Comparison of ENCODE assay signal across 8 cellular contexts in genomic region chr10:102064503-102064867, GRCh38. TPM values are rescaled to one million over a fixed set of nuclear protein-coding genes. Genes with fewer than 3 reads are reported as not detected.
DNase-seq lines count a peak whose midpoint lies in the region; TF ChIP-seq lines count a peak whose summit lies in the region.

No MANE protein-coding gene starts in this region.

- WGBS in neuronal stem cell (ENCODE audit: extremely low coverage in 2 of 2, insufficient read length in 2 of 2, insufficient replicate concordance in 1 of 2), 2 donors, result no CpG with 5 or more reads among the region's 2 CpGs

- H3K79me1 ChIP-seq in neuronal stem cell (ENCODE audit: low read depth, low read length), result peaks cover 3% of the 10 kb centered on the region

- no peak overlapping the region for H3K4ac ChIP-seq in neuronal stem cell (ENCODE audit: low read length)

- no peak for TF ChIP-seq CTCF in C4-2B (conservative IDR thresholded peaks at IDR 0.05)
- no peak for TF ChIP-seq CTCF in dorsolateral prefrontal cortex (IDR thresholded peaks at IDR 0.05 in 54 of 56, conservative IDR thresholded peaks at IDR 0.05 in 2 of 56; ENCODE audit: low read depth in 1 of 56, partially characterized antibody in 56 of 56)

- H4K91ac ChIP-seq in neuronal stem cell (ENCODE audit: low read depth, low read length, poor library complexity), result no peak overlapping the region

- H3K18ac ChIP-seq in neuronal stem cell (ENCODE audit: low read length), result no peak overlapping the region

- peak overlapping the region; percentile 71 for H3K4me3 ChIP-seq in MG63
- H3K4me3 ChIP-seq in dorsolateral prefrontal cortex, result peak overlapping the region in 58 of 59 donors; percentile 49 to 98 (median 90)
- peak overlapping the region in 1 of 2 donors; percentile 87 for H3K4me3 ChIP-seq in neuronal stem cell (ENCODE audit: low read length in 2 of 2)

- H4K8ac ChIP-seq in neuronal stem cell (ENCODE audit: low read depth, low read length), result no peak overlapping the region

- no peak overlapping the region for H3K9ac ChIP-seq in neuronal stem cell (ENCODE audit: low read depth, low read length, poor library complexity)

- intact Hi-C loops in dorsolateral prefrontal cortex (cut with DNase I), result loop anchor here in 1 of 2 donors (2.0 kb wide), 1 partner anchor 56 kb away; the partner anchor contains the start of gene LDB1

- H2BK12ac ChIP-seq in neuronal stem cell (ENCODE audit: low read length), result no peak overlapping the region

- H3K27ac ChIP-seq in C4-2B, result peak overlapping the region; percentile 98
- H3K27ac ChIP-seq in dorsolateral prefrontal cortex, result peak overlapping the region in 55 of 59 donors; percentile 1 to 94 (median 85)
- no peak overlapping the region for H3K27ac ChIP-seq in neuronal stem cell (replicated peaks; ENCODE audit: low read length)

- peak overlapping the region; percentile 82 for H3K4me2 ChIP-seq in neuronal stem cell (ENCODE audit: insufficient read depth, low read length, poor library complexity, severe bottlenecking)

- H2BK5ac ChIP-seq in neuronal stem cell (ENCODE audit: low read length), result no peak overlapping the region

- H3K14ac ChIP-seq in neuronal stem cell (ENCODE audit: low read length), result no peak overlapping the region

- no peaks in the 10 kb centered on the region for H3K9me3 ChIP-seq in MG63
- no peaks in the 10 kb centered on the region for H3K9me3 ChIP-seq in neuronal stem cell (replicated peaks in 1 of 2; ENCODE audit: control insufficient read depth in 2 of 2, insufficient read depth in 1 of 2, low read depth in 1 of 2, low read length in 2 of 2)

- H3K27me3 ChIP-seq in MG63 (no peaks in the 10 kb centered on the region), dorsolateral prefrontal cortex (no peaks in the 10 kb centered on the region), neuronal stem cell (ENCODE audit: control insufficient read depth in 3 of 3, insufficient read depth in 3 of 3, low read depth in 1 of 3, low read length in 3 of 3) (peaks cover 0 to 12% (median 0%) of the 10 kb centered on the region in 3 experiments)

- H3K36me3 ChIP-seq in MG63 (peaks cover 12% of the 10 kb centered on the region), neuronal stem cell (replicated peaks in 1 of 2; ENCODE audit: control insufficient read depth in 2 of 2, insufficient read depth in 2 of 2, low read length in 2 of 2) (peaks cover 5 to 29% of the 10 kb centered on the region in 2 donors)

- no peak overlapping the region for H2BK15ac ChIP-seq in neuronal stem cell (ENCODE audit: low read length)

- H3K4me1 ChIP-seq in neuronal stem cell (ENCODE audit: control insufficient read depth in 2 of 2, insufficient read depth in 1 of 2, low read depth in 1 of 2, low read length in 2 of 2), result peaks cover 5 to 8% of the 10 kb centered on the region in 2 donors

- H2AFZ ChIP-seq in neuronal stem cell (ENCODE audit: low read length), result peak overlapping the region; percentile 94

- no peak overlapping the region for H2AK5ac ChIP-seq in neuronal stem cell (ENCODE audit: low read depth, low read length)

- H2BK120ac ChIP-seq in neuronal stem cell (ENCODE audit: low read depth, low read length), result no peak overlapping the region

- H3K23ac ChIP-seq in neuronal stem cell (ENCODE audit: low read depth, low read length, poor library complexity), result no peak overlapping the region

- no peak for DNase-seq in MG63
- no peak for DNase-seq in dorsolateral prefrontal cortex
- no peak for DNase-seq in neuronal stem cell (ENCODE audit: low spot score)
- DNase-seq in NCI-H69 (lab: John Stamatoyannopoulos, UW), result no peak
- DNase-seq in cerebellar nuclear complex (lab: John Stamatoyannopoulos, UW), result no peak
- no peak for DNase-seq in DMS79 treated with DMSO at 0.1 percent for 48 hours (lab: John Stamatoyannopoulos, UW)
- no peak for DNase-seq in stimulated activated CD4-positive, alpha-beta T cell treated with anti-CD3 and anti-CD28 coated beads, Interleukin-4, amount 100 ng/mL, for 4 hours

RNA-seq across cellular contexts. Expression of gene HPS6, which starts 0.7 kb away (rescaled TPM):
- total RNA-seq in MG63 (2014; rRNA removed; shearing (Covaris generic); ENCODE audit: low replicate concordance), result 46.0 and 56.3 TPM in 2 replicates
- 10 to 100 TPM in 118 of 120 experiments, 1 to 10 TPM in 2; 8.7 to 18.4 (median 13.9) TPM for total RNA-seq in dorsolateral prefrontal cortex
- 6.3 TPM for polyA plus RNA-seq in neuronal stem cell (2013, experiment 1 of 2)
- polyA plus RNA-seq in neuronal stem cell (2013, experiment 2 of 2), result 6.3 TPM

RNA-seq across cellular contexts. Expression of gene ARMH3, which starts 8.5 kb away (rescaled TPM):
- 12.6 and 16.0 TPM in 2 replicates for total RNA-seq in MG63 (2014; rRNA removed; shearing (Covaris generic); ENCODE audit: low replicate concordance)
- total RNA-seq in dorsolateral prefrontal cortex, result 10 to 100 TPM; 21.8 to 40.4 (median 30.4) TPM
- polyA plus RNA-seq in neuronal stem cell (2013, experiment 1 of 2), result 6.7 TPM
- polyA plus RNA-seq in neuronal stem cell (2013, experiment 2 of 2), result 6.5 TPM

RNA-seq across cellular contexts. Expression of gene LDB1, which starts 55.7 kb away (rescaled TPM):
- total RNA-seq in MG63 (2014; rRNA removed; shearing (Covaris generic); ENCODE audit: low replicate concordance), result 11.8 and 15.6 TPM in 2 replicates
- total RNA-seq in dorsolateral prefrontal cortex, result 100 to 1,000 TPM in 9 of 120 experiments, 10 to 100 TPM in 111; 51.3 to 110 (median 80.0) TPM
- polyA plus RNA-seq in neuronal stem cell (2013, experiment 1 of 2), result 88.5 TPM
- 86.1 TPM for polyA plus RNA-seq in neuronal stem cell (2013, experiment 2 of 2)
